ENCODE assay signal across 19 cellular contexts in genomic region chr1:59115865-59116264, GRCh38.
"Had no signal": no experiment of that assay in that cellular context is flagged by ENCODE, and none has a peak within 500 bp of the region (broad histone marks: within the 10 kb centered on the region; RNA-seq: fewer than 3 reads in every experiment).

No MANE protein-coding gene starts in this region.

- H3K9me3 ChIP-seq: adrenal gland, gastroesophageal sphincter, heart right ventricle, lower lobe of right lung, sigmoid colon, spleen had no signal

- H3K36me3 ChIP-seq: adrenal gland, gastroesophageal sphincter, heart right ventricle, lower lobe of right lung, sigmoid colon, spleen had no signal

- H3K27ac ChIP-seq: gastroesophageal sphincter, heart right ventricle, lower lobe of right lung, sigmoid colon, spleen had no signal

- H3K27me3 ChIP-seq: adrenal gland, gastroesophageal sphincter, heart right ventricle, sigmoid colon, spleen had no signal

- H3K4me3 ChIP-seq: adrenal gland, gastroesophageal sphincter, heart right ventricle, lower lobe of right lung, sigmoid colon, spleen had no signal

- ATAC-seq: activated naive CD4-positive, alpha-beta T cell treated with anti-CD3 and anti-CD28 coated beads, Interleukin-2, amount 50 U/mL, for 72 hours; esophagus mucosa; gastroesophageal sphincter; heart right ventricle; left cardiac atrium; lower lobe of right lung; stimulated activated naive B cell treated with anti-CD40 and anti-IgM and Interleukin-4, amounts not matched to agents 10 μg/mL and 1 μg/mL and 100 μg/mL, for 72 hours had no signal

- H3K4me1 ChIP-seq: gastroesophageal sphincter, lower lobe of right lung, sigmoid colon, spleen had no signal

- DNase-seq: activated B cell treated with CpG ODN at 0.5 μM for 24 hours; activated CD4-positive, alpha-beta memory T cell treated with anti-CD3 and anti-CD28 coated beads for 36 hours; activated CD4-positive, alpha-beta T cell treated with anti-CD3 and anti-CD28 coated beads for 4 hours; activated gamma-delta T cell treated with Interleukin-2 at 50 U/mL for 16 hours; activated T-cell treated with anti-CD3 and anti-CD28 coated beads for 4 hours; adrenal gland; effector CD8-positive, alpha-beta T cell; heart right ventricle; left cardiac atrium; lower lobe of right lung; occipital lobe; posterior cingulate gyrus; sigmoid colon; spleen; stimulated activated naive B cell treated with anti-CD40 and anti-IgM and Interleukin-4, amounts not matched to agents 10 μg/mL and 1 μg/mL and 100 μg/mL, for 72 hours; T-helper 2 cell had no signal
